8 cellular contexts compared by ENCODE assay signal in genomic region chr1:45491464-45492260, GRCh38. TPM values are rescaled to one million over a fixed set of nuclear protein-coding genes. Genes with fewer than 3 reads are reported as not detected.
DNase-seq lines count a peak whose midpoint lies in the region; ATAC-seq and TF ChIP-seq lines count a peak whose summit lies in the region.

No MANE protein-coding gene starts in this region.

- H3K27ac ChIP-seq in layer of hippocampus (ENCODE audit: low read depth, low read length) (peak overlapping the region; percentile 59), suprapubic skin (no peak overlapping the region)

- TF ChIP-seq POLR2A in suprapubic skin (IDR thresholded peaks at IDR 0.05), result no peak

- TF ChIP-seq EP300 in suprapubic skin (IDR thresholded peaks at IDR 0.05), result no peak

- no peak for ATAC-seq in HG02840 (IDR thresholded peaks at IDR 0.05; ENCODE audit: low FRiP score, unreplicated experiment)

- peak overlapping the region; percentile 61 for H3K9ac ChIP-seq in adipocyte (ENCODE audit: low read length)

- H3K4me3 ChIP-seq in H7 (ENCODE audit: insufficient read depth, low read depth, low read length) (peak overlapping the region; percentile 2; the same call in 1 of the 2 replicates), adipocyte (ENCODE audit: low read length) (peak overlapping the region; percentile 94), suprapubic skin (peak overlapping the region; percentile 98)

- 49% methylated on average over 19 of the region's 19 CpGs for WGBS in suprapubic skin

- H3K36me3 ChIP-seq in H7 (replicated peaks; ENCODE audit: control insufficient read depth, insufficient read depth, low read length) (no peaks in the 10 kb centered on the region), adipocyte (ENCODE audit: control insufficient read depth, insufficient read depth, low read length, severe bottlenecking) (no peaks in the 10 kb centered on the region), suprapubic skin (peaks cover 2% of the 10 kb centered on the region)

- DNase-seq in H7, result no peak
- DNase-seq in adipocyte (ENCODE audit: low read depth), result no peak
- DNase-seq in suprapubic skin (ENCODE audit: low spot score in 2 of 2), result no peak
- no peak for DNase-seq in DMS79 treated with DMSO at 0.1 percent for 48 hours (lab: John Stamatoyannopoulos, UW)
- DNase-seq in SW480 (ENCODE audit: low spot score), result no peak
- no peak for DNase-seq in inferior parietal cortex (ENCODE audit: extremely low spot score)

- H3K9me3 ChIP-seq in adipocyte (ENCODE audit: control insufficient read depth, low read length), result no peaks in the 10 kb centered on the region
- no peaks in the 10 kb centered on the region for H3K9me3 ChIP-seq in suprapubic skin

- TF ChIP-seq CTCF in suprapubic skin (IDR thresholded peaks at IDR 0.05), result no peak

- peaks cover 8% of the 10 kb centered on the region for H3K4me1 ChIP-seq in adipocyte (ENCODE audit: control insufficient read depth, insufficient read depth, low read length)
- peaks cover 27% of the 10 kb centered on the region for H3K4me1 ChIP-seq in suprapubic skin

- H3K27me3 ChIP-seq in H7 (ENCODE audit: control insufficient read depth, insufficient read depth, low read length) (peaks cover 11% of the 10 kb centered on the region; the same call in 1 of the 2 replicates), adipocyte (replicated peaks; ENCODE audit: control insufficient read depth, insufficient read depth, low read length) (no peaks in the 10 kb centered on the region), layer of hippocampus (ENCODE audit: control insufficient read depth, insufficient read depth, low read length) (no peaks in the 10 kb centered on the region), suprapubic skin (no peaks in the 10 kb centered on the region)

RNA-seq across cellular contexts. Expression of gene TESK2, which starts 0.7 kb away (rescaled TPM):
- 14.5 and 17.7 TPM in 2 replicates for total RNA-seq in H7 (2014; rRNA removed; shearing (Covaris generic))
- total RNA-seq in suprapubic skin, result 10 to 100 TPM; 16.0 to 28.9 (median 22.8) TPM

RNA-seq across cellular contexts. Expression of gene CCDC163, which starts 8.2 kb away (rescaled TPM):
- total RNA-seq in H7 (2014; rRNA removed; shearing (Covaris generic)), result 2.8 and 3.4 TPM in 2 replicates
- 1 to 10 TPM in 1 of 4 donors, under 1 TPM in 3; 0.64 to 1.3 (median 0.83) TPM for total RNA-seq in suprapubic skin

RNA-seq across cellular contexts. Expression of gene MMACHC, which starts 8.4 kb away (rescaled TPM):
- total RNA-seq in H7 (2014; rRNA removed; shearing (Covaris generic)), result 10.5 and 11.7 TPM in 2 replicates
- 1 to 10 TPM; 2.3 to 4.2 (median 3.1) TPM for total RNA-seq in suprapubic skin

RNA-seq across cellular contexts. Expression of gene PRDX1, which starts 30.0 kb away (rescaled TPM):
- total RNA-seq in H7 (2014; rRNA removed; shearing (Covaris generic)), result 2,468 and 2,910 TPM in 2 replicates
- 100 to 1,000 TPM; 134 to 365 (median 296) TPM for total RNA-seq in suprapubic skin

RNA-seq across cellular contexts. Expression of gene AKR1A1, which starts 59.0 kb away (rescaled TPM):
- 371 and 395 TPM in 2 replicates for total RNA-seq in H7 (2014; rRNA removed; shearing (Covaris generic))
- total RNA-seq in suprapubic skin, result 10 to 100 TPM; 60.1 to 87.1 (median 82.8) TPM

Comparison
In these comparisons a context has a peak if more than half of its experiments do, and no peak if none do; other contexts are left out.
1. H3K4me3 ChIP-seq: peak in every context shown above with its lines; median percentile 98 in suprapubic skin; 94 in adipocyte; 2 in H7.